Comparison of ENCODE assay signal across 24 cellular contexts in the genomic region with DNA sequence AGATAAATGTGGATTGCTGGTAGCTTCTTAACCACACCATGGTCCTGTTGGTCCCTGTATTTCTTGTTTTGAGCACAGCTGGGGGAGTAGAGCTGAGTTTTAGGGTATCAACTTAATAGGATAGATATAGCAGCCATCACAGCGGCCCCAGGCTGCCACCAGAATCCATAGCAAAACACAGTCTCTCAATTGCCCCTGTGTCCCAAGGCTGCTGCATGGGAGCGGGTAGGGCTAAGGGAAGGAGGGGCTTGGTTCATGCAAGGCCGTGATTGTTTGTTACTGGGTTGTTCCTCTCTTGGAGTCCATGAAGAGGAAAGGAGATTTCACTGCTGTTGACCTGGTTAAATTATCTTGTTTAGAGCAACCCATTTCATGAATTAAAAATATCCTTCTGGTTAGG. TPM values are rescaled to one million over a fixed set of nuclear protein-coding genes. Genes with fewer than 3 reads are reported as not detected.
DNase-seq lines count a peak whose midpoint lies in the region; ATAC-seq and TF ChIP-seq lines count a peak whose summit lies in the region.
"Had no signal": no experiment of that assay in that cellular context is flagged by ENCODE, and none has a peak within 500 bp of the region (broad histone marks: within the 10 kb centered on the region; RNA-seq: fewer than 3 reads in every experiment).

No MANE protein-coding gene starts in this region.

- peak overlapping the region in 21 of 59 donors; percentile 1 to 32 (median 20) for H3K4me3 ChIP-seq in dorsolateral prefrontal cortex
- H3K4me3 ChIP-seq: GM23338 had no signal

- peak overlapping the region in 57 of 59 donors; percentile 21 to 89 (median 72) for H3K27ac ChIP-seq in dorsolateral prefrontal cortex
- H3K27ac ChIP-seq in layer of hippocampus (ENCODE audit: low read depth, low read length): peak overlapping the region; percentile 33
- H3K27ac ChIP-seq: 22Rv1, RWPE1 had no signal

- intact Hi-C loops in dorsolateral prefrontal cortex (cut with DNase I): no loop called here

- H3K4me1 Mint-ChIP-seq in activated T-cell treated with anti-CD3 and anti-CD28 coated beads, Interleukin-2, amount 50 U/mL, for 4 hours (ENCODE audit: low read depth): no peaks in the 10 kb centered on the region
- H3K4me1 Mint-ChIP-seq: CD4-positive, CD25-positive, alpha-beta regulatory T cell; GM23338 had no signal

- H3K27me3 Mint-ChIP-seq in activated T-cell treated with anti-CD3 and anti-CD28 coated beads, Interleukin-2, amount 50 U/mL, for 4 hours (ENCODE audit: low read depth): peaks cover 6% of the 10 kb centered on the region

- H3K4me3 Mint-ChIP-seq in activated T-cell treated with anti-CD3 and anti-CD28 coated beads, Interleukin-2, amount 50 U/mL, for 4 hours: no peak overlapping the region
- H3K4me3 Mint-ChIP-seq: CD4-positive, CD25-positive, alpha-beta regulatory T cell; GM23338; H9 had no signal

- ATAC-seq in activated T-cell treated with anti-CD3 and anti-CD28 coated beads, Interleukin-2, amount 50 U/mL, for 4 hours: no peak
- no peak for ATAC-seq in esophagus mucosa
- ATAC-seq: GM23338, HepG2, Panc1 had no signal

- DNase-seq in Ammon's horn (ENCODE audit: low spot score) (peak; percentile 91), dorsolateral prefrontal cortex (peak in 6 of 10 donors; percentile 38 to 77 (median 72)), pons (ENCODE audit: low spot score) (peak; percentile 94), NCI-H748 (lab: John Stamatoyannopoulos, UW; ENCODE audit: unreplicated experiment) (no peak), COR-L47 (lab: John Stamatoyannopoulos, UW) (no peak)
- DNase-seq in activated T-cell treated with anti-CD3 and anti-CD28 coated beads, Interleukin-2, amount 50 U/mL, for 4 hours: no peak
- DNase-seq: CD4-positive, CD25-positive, alpha-beta regulatory T cell; H9; Karpas-422; NCI-H1092; NCI-H1417 treated with DMSO at 0.1 percent for 48 hours; NCI-H1694 treated with DMSO at 0.1 percent for 48 hours; NCI-H2081; NCI-H2227 treated with DMSO at 0.1 percent for 48 hours; NCI-H526 treated with DMSO at 0.1 percent for 48 hours; SHP77 had no signal

- no peaks in the 10 kb centered on the region for H3K36me3 Mint-ChIP-seq in activated T-cell treated with anti-CD3 and anti-CD28 coated beads, Interleukin-2, amount 50 U/mL, for 4 hours (ENCODE audit: insufficient read depth)
- H3K36me3 Mint-ChIP-seq: CD4-positive, CD25-positive, alpha-beta regulatory T cell had no signal

- TF ChIP-seq CTCF in dorsolateral prefrontal cortex (IDR thresholded peaks at IDR 0.05 in 54 of 56, conservative IDR thresholded peaks at IDR 0.05 in 2 of 56; ENCODE audit: low read depth in 1 of 56, partially characterized antibody in 56 of 56): peak in 29 of 56 donors; percentile 19 to 62 (median 31)

- no peaks in the 10 kb centered on the region for H3K27me3 ChIP-seq in dorsolateral prefrontal cortex
- no peaks in the 10 kb centered on the region for H3K27me3 ChIP-seq in layer of hippocampus (ENCODE audit: control insufficient read depth, insufficient read depth, low read length)

- H3K9me3 Mint-ChIP-seq in activated T-cell treated with anti-CD3 and anti-CD28 coated beads, Interleukin-2, amount 50 U/mL, for 4 hours: no peaks in the 10 kb centered on the region
- H3K9me3 Mint-ChIP-seq: CD4-positive, CD25-positive, alpha-beta regulatory T cell; GM23338; H9 had no signal

RNA-seq across cellular contexts. Expression of a gene that starts 22.1 kb away (rescaled TPM):
- 100 to 1,000 TPM; 153 to 379 (median 242) TPM for total RNA-seq in dorsolateral prefrontal cortex
- under 1 TPM in 2 of 3 donors, not detected in 1; 0.11 to 0.15 TPM for total RNA-seq in activated T-cell treated with anti-CD3 and anti-CD28 coated beads, Interleukin-2, amount 50 U/mL, for 4 hours
- total RNA-seq in esophagus mucosa: 0.64 TPM
- total RNA-seq: CD4-positive, CD25-positive, alpha-beta regulatory T cell; OCI-LY7 had no signal

Comparison
In these comparisons a context has a peak if more than half of its experiments do, and no peak if none do; other contexts are left out.
1. DNase-seq: peak in Ammon's horn (single experiment), dorsolateral prefrontal cortex (6 of 10) and pons (single experiment); none in activated T-cell treated with anti-CD3 and anti-CD28 coated beads, Interleukin-2, amount 50 U/mL, for 4 hours (single experiment), NCI-H748 (single experiment) and COR-L47 (single experiment).
2. RNA of a gene that starts 22.1 kb away (total RNA-seq): 153 to 379 TPM in dorsolateral prefrontal cortex; 0.64 TPM in esophagus mucosa (single experiment) and 0.11 to 0.15 TPM in activated T-cell treated with anti-CD3 and anti-CD28 coated beads, Interleukin-2, amount 50 U/mL, for 4 hours; every median in the first group is over 10 times any median in the second.